8 cellular contexts compared by ENCODE assay signal in the genomic region with DNA sequence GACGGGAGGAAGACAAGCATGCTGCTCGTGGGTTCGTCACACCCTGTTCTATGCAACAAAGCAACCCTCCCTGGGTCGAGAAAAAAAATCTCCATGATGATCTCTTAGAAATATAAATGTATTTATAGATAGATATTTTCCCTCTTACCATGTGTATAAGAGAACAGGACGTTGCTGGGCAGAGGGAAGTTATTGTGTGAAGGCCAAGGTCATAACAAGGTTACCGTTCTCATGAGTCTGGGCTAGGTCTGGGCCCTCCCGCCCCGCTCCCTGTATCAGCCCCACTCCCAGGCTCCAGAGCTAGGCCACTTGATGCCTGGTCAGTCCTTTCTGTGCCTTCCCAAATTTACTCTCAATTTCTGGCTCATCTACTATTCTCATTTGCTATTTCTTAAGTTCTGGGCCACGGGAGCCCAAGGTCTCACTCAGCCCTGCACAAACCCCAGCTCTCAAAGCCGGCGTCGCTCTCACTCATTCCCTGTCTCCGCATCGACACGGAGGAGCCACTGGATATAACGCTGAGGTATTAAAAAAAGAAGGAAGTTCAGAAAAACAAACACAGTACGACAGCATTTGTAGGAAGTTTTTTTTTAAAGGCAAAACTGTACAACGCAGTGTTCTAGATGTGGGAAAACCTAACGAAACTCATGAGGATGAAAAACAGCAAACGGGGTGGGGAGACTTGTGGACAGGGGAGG.
A peak's percentile ranks its signal among the peaks of the same experiment; 100 is the strongest.
DNase-seq lines count a peak whose midpoint lies in the region; ATAC-seq and TF ChIP-seq lines count a peak whose summit lies in the region.

No MANE protein-coding gene starts in this region.

- CTCF ChIA-PET in activated CD4-positive, alpha-beta memory T cell treated with anti-CD3 and anti-CD28 coated beads, Interleukin-2, amount 10 ng/mL, durations not matched to agents 7 days and 5 days (lab: Charles Lee): no interaction called here

- intact Hi-C loops in prostate gland (cut with DNase I): loop anchor here (5.0 kb wide), 1 partner anchor 102 kb away; a partner anchor contains a TSS

- H3K27ac ChIP-seq in gastroesophageal sphincter (peak overlapping the region; percentile 90 to 99 (median 92)), prostate gland (peak overlapping the region; percentile 94)

- H3K9me3 ChIP-seq in gastroesophageal sphincter: no peaks in the 10 kb centered on the region
- no peaks in the 10 kb centered on the region for H3K9me3 ChIP-seq in prostate gland

- peak; percentile 52 for ATAC-seq in gastroesophageal sphincter
- ATAC-seq in GM21717 (IDR thresholded peaks at IDR 0.05; ENCODE audit: unreplicated experiment): no peak

- peak overlapping the region; percentile 12 to 49 for H3K4me3 ChIP-seq in gastroesophageal sphincter
- H3K4me3 ChIP-seq in prostate gland: peak overlapping the region in 1 of 2 donors; percentile 12

- peaks cover 23% of the 10 kb centered on the region for H3K27me3 Mint-ChIP-seq in activated CD4-positive, alpha-beta memory T cell treated with anti-CD3 and anti-CD28 coated beads, Interleukin-2, amount 10 ng/mL, durations not matched to agents 7 days and 5 days

- H3K4me1 ChIP-seq in gastroesophageal sphincter (peaks cover 6 to 68% (median 20%) of the 10 kb centered on the region in 3 donors), prostate gland (replicated peaks) (peaks cover 26% of the 10 kb centered on the region)

- H3K27ac Mint-ChIP-seq in activated CD4-positive, alpha-beta memory T cell treated with anti-CD3 and anti-CD28 coated beads, Interleukin-2, amount 10 ng/mL, durations not matched to agents 7 days and 5 days: peak overlapping the region; percentile 41

- H3K36me3 ChIP-seq in gastroesophageal sphincter (no peaks in the 10 kb centered on the region), prostate gland (no peaks in the 10 kb centered on the region)

- no peak for TF ChIP-seq POLR2A in gastroesophageal sphincter (IDR thresholded peaks at IDR 0.05)
- TF ChIP-seq POLR2A in prostate gland (IDR thresholded peaks at IDR 0.05): no peak

- H3K4me1 Mint-ChIP-seq in activated CD4-positive, alpha-beta memory T cell treated with anti-CD3 and anti-CD28 coated beads, Interleukin-2, amount 10 ng/mL, durations not matched to agents 7 days and 5 days: peaks cover 12% of the 10 kb centered on the region

- no peak for TF ChIP-seq EP300 in gastroesophageal sphincter (IDR thresholded peaks at IDR 0.05)

- H3K36me3 Mint-ChIP-seq in activated CD4-positive, alpha-beta memory T cell treated with anti-CD3 and anti-CD28 coated beads, Interleukin-2, amount 10 ng/mL, durations not matched to agents 7 days and 5 days (ENCODE audit: low read depth): no peaks in the 10 kb centered on the region

- TF ChIP-seq CTCF in gastroesophageal sphincter (IDR thresholded peaks at IDR 0.05): no peak
- peak in 1 of 4 experiments; percentile 11 for TF ChIP-seq CTCF in prostate gland (IDR thresholded peaks at IDR 0.05)

- 15 to 19% methylated on average over 8 to 13 of the region's 20 CpGs for WGBS in gastroesophageal sphincter (ENCODE audit: low coverage in 1 of 2), 2 donors
- 12% methylated on average over 19 of the region's 20 CpGs for WGBS in prostate gland

- H3K9me3 Mint-ChIP-seq in activated CD4-positive, alpha-beta memory T cell treated with anti-CD3 and anti-CD28 coated beads, Interleukin-2, amount 10 ng/mL, durations not matched to agents 7 days and 5 days: no peaks in the 10 kb centered on the region

- H3K4me3 Mint-ChIP-seq in activated CD4-positive, alpha-beta memory T cell treated with anti-CD3 and anti-CD28 coated beads, Interleukin-2, amount 10 ng/mL, durations not matched to agents 7 days and 5 days: peak overlapping the region; percentile 73

- POLR2A ChIA-PET in activated CD4-positive, alpha-beta memory T cell treated with anti-CD3 and anti-CD28 coated beads, Interleukin-2, amount 10 ng/mL, durations not matched to agents 7 days and 5 days (lab: Charles Lee): no interaction called here

- peak; percentile 10 for DNase-seq in stimulated activated CD4-positive, alpha-beta T cell treated with anti-CD3 and anti-CD28 coated beads, Interleukin-2, amount 100 ng/mL, for 4 hours (ENCODE audit: low read depth)
- no peak for DNase-seq in stimulated activated CD4-positive, alpha-beta T cell treated with anti-CD3 and anti-CD28 coated beads, Interleukin-1b, Interleukin-23, amount 100 ng/mL, for 48 hours
- DNase-seq in activated CD4-positive, alpha-beta memory T cell treated with anti-CD3 and anti-CD28 coated beads, Interleukin-2, amount 10 ng/mL, durations not matched to agents 7 days and 5 days: no peak
- DNase-seq in prostate gland (ENCODE audit: low spot score) (no peak), H4 (ENCODE audit: low spot score) (no peak), NCI-H446 (lab: John Stamatoyannopoulos, UW) (no peak)

- no peaks in the 10 kb centered on the region for H3K27me3 ChIP-seq in gastroesophageal sphincter
- no peaks in the 10 kb centered on the region for H3K27me3 ChIP-seq in prostate gland (replicated peaks; ENCODE audit: insufficient read depth)
